9 cellular contexts compared by ENCODE assay signal in genomic region chr20:48329216-48329615, GRCh38.
"Had no signal": no experiment of that assay in that cellular context is flagged by ENCODE, and none has a peak within 500 bp of the region (broad histone marks: within the 10 kb centered on the region; RNA-seq: fewer than 3 reads in every experiment).

No MANE protein-coding gene starts in this region.

- FAIRE-seq: H54, K562 had no signal

- H3K9me3 Mint-ChIP-seq: H9, HFFc6 had no signal

- H3K27ac ChIP-seq: HL-60 had no signal

- H3K4me3 Mint-ChIP-seq: H9, HFFc6 had no signal

- H3K27ac Mint-ChIP-seq: H9, HFFc6 had no signal

- H3K4me3 ChIP-seq: K562 had no signal

- DNase-seq: GOT3, HCEC 1CT, HFFc6, IMR-90, KG1 had no signal
